ENCODE assay signal across 8 cellular contexts in the genomic region with DNA sequence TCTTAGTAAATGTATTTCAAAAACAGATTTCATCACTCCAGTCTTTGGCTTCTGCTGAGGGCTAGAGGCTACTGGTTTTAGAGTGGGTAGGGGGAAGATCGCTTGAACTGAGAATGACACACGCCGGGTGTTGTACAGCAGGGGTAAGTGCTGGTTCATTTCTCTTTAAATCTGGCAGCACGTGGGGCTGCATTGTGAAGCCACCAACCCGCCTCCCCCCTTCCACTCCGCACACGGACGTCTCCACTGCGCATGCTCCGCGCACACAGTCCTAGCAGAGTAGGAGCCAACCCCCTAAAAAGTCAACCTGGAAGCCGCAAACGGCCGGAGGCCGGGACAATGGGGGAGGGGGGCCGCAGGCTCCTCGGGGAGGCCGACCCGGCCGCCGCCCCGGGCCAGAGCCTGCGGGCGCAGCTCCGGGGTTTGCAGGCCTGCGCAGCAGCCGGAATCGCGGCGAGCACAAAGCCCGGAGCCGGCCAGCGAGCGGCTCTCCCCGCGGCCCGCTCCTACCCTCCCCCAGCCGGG. TPM values are rescaled to one million over a fixed set of nuclear protein-coding genes. Genes with fewer than 3 reads are reported as not detected.
DNase-seq lines count a peak whose midpoint lies in the region; ATAC-seq, FAIRE-seq and TF ChIP-seq lines count a peak whose summit lies in the region.

No MANE protein-coding gene starts in this region.

- peak overlapping the region; percentile 71 for H3K27ac ChIP-seq in PC-3 (ENCODE audit: low read length)

- peak; percentile 45 for TF ChIP-seq POLR2A in erythroblast (IDR thresholded peaks at IDR 0.05; ENCODE audit: low read length)

- peaks cover 33% of the 10 kb centered on the region for H3K36me3 Mint-ChIP-seq in activated T-cell treated with anti-CD3 and anti-CD28 coated beads, Interleukin-2, amount 50 U/mL, for 24 hours (ENCODE audit: low read depth)

- peak; percentile 54 for DNase-seq in D721Med (ENCODE audit: insufficient read length, low spot score)
- DNase-seq in Jurkat, Clone E6-1 (ENCODE audit: low read depth, low spot score) = peak; percentile 94
- DNase-seq in PC-3 = peak; percentile 86
- peak; percentile 91 for DNase-seq in activated T-cell treated with anti-CD3 and anti-CD28 coated beads, Interleukin-2, amount 50 U/mL, for 24 hours
- DNase-seq in erythroblast (lab: John Stamatoyannopoulos, UW) = peak; percentile 90 to 91
- peak; percentile 92 for DNase-seq in mucosa of gallbladder (ENCODE audit: low spot score)
- DNase-seq in stimulated activated CD8-positive, alpha-beta memory T cell treated with anti-CD3 and anti-CD28 coated beads, Interleukin-4, amount 100 ng/mL, for 1 hour (ENCODE audit: low read depth in 2 of 2, low spot score in 1 of 2) = peak; percentile 66 to 82

- H3K27me3 ChIP-seq in PC-3 (ENCODE audit: low read length) = no peaks in the 10 kb centered on the region

- peaks cover 42% of the 10 kb centered on the region for H3K4me1 Mint-ChIP-seq in activated T-cell treated with anti-CD3 and anti-CD28 coated beads, Interleukin-2, amount 50 U/mL, for 24 hours (ENCODE audit: low read depth)

- peaks cover 62% of the 10 kb centered on the region for H3K79me2 ChIP-seq in PC-3 (ENCODE audit: low read length)

- CTCF ChIA-PET in PC-3 (lab: Charles Lee) = no interaction called here

- peak overlapping the region; percentile 82 for H3K4me3 Mint-ChIP-seq in activated T-cell treated with anti-CD3 and anti-CD28 coated beads, Interleukin-2, amount 50 U/mL, for 24 hours

- H3F3A ChIP-seq in PC-3 (ENCODE audit: low read length, unreplicated experiment) = no peaks in the 10 kb centered on the region

- H3K27me3 Mint-ChIP-seq in activated T-cell treated with anti-CD3 and anti-CD28 coated beads, Interleukin-2, amount 50 U/mL, for 24 hours = no peaks in the 10 kb centered on the region

- H2AFZ ChIP-seq in PC-3 (ENCODE audit: low read length) = peak overlapping the region; percentile 24

- H3K27ac Mint-ChIP-seq in activated T-cell treated with anti-CD3 and anti-CD28 coated beads, Interleukin-2, amount 50 U/mL, for 24 hours = peak overlapping the region; percentile 97

- H3K9ac ChIP-seq in PC-3 (ENCODE audit: low read length) = peak overlapping the region; percentile 92

- POLR2A ChIA-PET in PC-3 (lab: Charles Lee; ENCODE audit: unreplicated experiment) = no interaction called here

- no TSS peak for BruUV-seq in PC-3 (replicated peaks; lab: Mats Ljungman, UMichigan)

- peak; percentile 44 for ATAC-seq in GM21529 (IDR thresholded peaks at IDR 0.05; ENCODE audit: unreplicated experiment)
- peak; percentile 74 for ATAC-seq in PC-3

- intact Hi-C loops in PC-3 (cut with micrococcal nuclease) = loop anchor here (5.0 to 10.0 kb wide), 2 partner anchors 50 to 148 kb away; no protein-coding TSS in a partner anchor

- FAIRE-seq in D721Med (lab: Jason Lieb, UNC) = peak; percentile 56

- no peaks in the 10 kb centered on the region for H3K9me2 ChIP-seq in PC-3 (replicated peaks; ENCODE audit: low read length)

- H3K4me2 ChIP-seq in PC-3 (ENCODE audit: low read length) = peak overlapping the region; percentile 95

- H3K4me3 ChIP-seq in Jurkat, Clone E6-1 (ENCODE audit: low read length) = peak overlapping the region; percentile 72
- H3K4me3 ChIP-seq in PC-3 (ENCODE audit: low read length) = peak overlapping the region; percentile 84

- H4K20me1 ChIP-seq in PC-3 (ENCODE audit: low read length) = peaks cover 14% of the 10 kb centered on the region; the same call in 1 of the 2 replicates

- no peaks in the 10 kb centered on the region for H3K9me3 ChIP-seq in PC-3 (ENCODE audit: low read length)

- H3K4me1 ChIP-seq in PC-3 (ENCODE audit: insufficient read depth, low read length) = no peaks in the 10 kb centered on the region; the same call in 1 of the 2 replicates

- peaks cover 4% of the 10 kb centered on the region; the same call in 1 of the 2 replicates for H3K36me3 ChIP-seq in PC-3 (ENCODE audit: low read depth, low read length)

- H3K9me3 Mint-ChIP-seq in activated T-cell treated with anti-CD3 and anti-CD28 coated beads, Interleukin-2, amount 50 U/mL, for 24 hours = no peaks in the 10 kb centered on the region

- TF ChIP-seq CTCF in D721Med (IDR thresholded peaks at IDR 0.05; ENCODE audit: insufficient read depth, missing control alignments) (no peak), PC-3 (conservative IDR thresholded peaks at IDR 0.05; ENCODE audit: low read depth, low read length) (no peak)

RNA-seq across cellular contexts. Expression of a gene that starts 1.3 kb away (rescaled TPM):
- polyA plus RNA-seq in Jurkat, Clone E6-1 (2012; ENCODE audit: insufficient read depth, insufficient read length) = 65.1 TPM
- total RNA-seq in PC-3 (2014; rRNA removed) = 35.8 and 46.8 TPM in 2 replicates
- 70.1 TPM for total RNA-seq in mucosa of gallbladder

Comparison
In these comparisons a context has a peak if more than half of its experiments do, and no peak if none do; other contexts are left out.
1. Peak in every context shown above with its lines: DNase-seq, ATAC-seq, H3K4me3 ChIP-seq and H3K27ac ChIP-seq.